ENCODE assay signal across 9 cellular contexts in the genomic region with DNA sequence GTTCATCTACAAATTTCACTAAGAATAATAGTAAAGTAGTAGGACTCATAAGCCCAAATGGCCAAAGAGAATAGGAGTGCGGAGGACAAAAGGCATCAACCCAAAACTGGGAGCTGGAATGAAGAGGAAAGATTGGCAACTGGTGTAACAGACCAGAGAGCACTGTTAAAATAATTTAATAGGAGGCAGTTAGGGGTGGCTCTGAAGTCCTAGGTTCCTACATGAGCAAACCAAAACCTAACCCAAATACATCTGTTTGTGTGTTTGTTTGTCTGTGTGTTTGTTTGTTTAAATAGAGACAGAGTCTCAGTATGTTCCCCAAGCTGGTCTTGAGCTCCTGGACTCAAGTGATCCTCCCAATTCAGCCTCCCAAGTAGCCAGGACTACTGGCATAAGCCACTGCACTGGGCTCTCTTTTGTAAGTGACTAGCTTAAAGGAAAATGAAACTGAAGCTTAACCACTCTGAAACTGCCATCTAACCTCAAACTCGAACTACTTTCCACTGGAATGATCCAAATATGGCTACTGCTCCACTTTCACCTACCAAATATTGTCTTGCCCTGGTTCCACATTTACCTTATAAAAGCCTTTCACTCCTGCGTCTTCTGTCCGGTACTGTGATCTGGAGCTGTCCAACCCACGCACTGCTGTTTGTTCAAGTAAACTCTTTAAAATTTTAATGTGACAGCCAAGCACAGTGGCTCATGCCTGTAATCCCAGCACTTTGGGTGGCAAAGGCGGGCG.
A peak's percentile ranks its signal among the peaks of the same experiment; 100 is the strongest.
DNase-seq lines count a peak whose midpoint lies in the region; ATAC-seq, FAIRE-seq and TF ChIP-seq lines count a peak whose summit lies in the region.
"Had no signal": no experiment of that assay in that cellular context is flagged by ENCODE, and none has a peak within 500 bp of the region (broad histone marks: within the 10 kb centered on the region; RNA-seq: fewer than 3 reads in every experiment).

No MANE protein-coding gene starts in this region.

- TF ChIP-seq POLR2A in GM12891 (IDR thresholded peaks at IDR 0.05; ENCODE audit: low read depth, low read length) = no peak

- H3K27me3 Mint-ChIP-seq in activated CD8-positive, alpha-beta T cell treated with anti-CD3 and anti-CD28 coated beads, Interleukin-2, amount 10 ng/mL, durations not matched to agents 7 days and 5 days (ENCODE audit: low read depth) = peaks cover 5% of the 10 kb centered on the region

- CTCF ChIA-PET in activated CD8-positive, alpha-beta T cell treated with anti-CD3 and anti-CD28 coated beads, Interleukin-2, amount 10 ng/mL, durations not matched to agents 7 days and 5 days (lab: Charles Lee) = interaction anchor here (0.7 to 2.5 kb wide), 4 partner anchors 10 to 567 kb away, joined by 3 to 14 read pairs (median 4); no protein-coding TSS in a partner anchor

- H3K36me3 ChIP-seq in mucosa of descending colon (ENCODE audit: low read depth) = no peaks in the 10 kb centered on the region

- POLR2A ChIA-PET in activated CD8-positive, alpha-beta T cell treated with anti-CD3 and anti-CD28 coated beads, Interleukin-2, amount 10 ng/mL, durations not matched to agents 7 days and 5 days (lab: Charles Lee) = interaction anchor here (0.6 kb wide), 1 partner anchor 23 kb away, joined by 3 read pairs; no protein-coding TSS in a partner anchor

- no peak for TF ChIP-seq CTCF in mucosa of descending colon (IDR thresholded peaks at IDR 0.05)

- peaks cover 4% of the 10 kb centered on the region for H3K36me3 Mint-ChIP-seq in activated CD8-positive, alpha-beta T cell treated with anti-CD3 and anti-CD28 coated beads, Interleukin-2, amount 10 ng/mL, durations not matched to agents 7 days and 5 days (ENCODE audit: low read depth)

- intact Hi-C loops in mucosa of descending colon (cut with DNase I, micrococcal nuclease) = no loop called here

- peak overlapping the region; percentile 4 for H3K4me3 Mint-ChIP-seq in activated CD8-positive, alpha-beta T cell treated with anti-CD3 and anti-CD28 coated beads, Interleukin-2, amount 10 ng/mL, durations not matched to agents 7 days and 5 days

- FAIRE-seq in GM12891 (lab: Jason Lieb, UNC) = peak; percentile 85
- FAIRE-seq: bronchial epithelial cell had no signal

- H3K9me3 ChIP-seq in mucosa of descending colon = no peaks in the 10 kb centered on the region

- H3K9me3 Mint-ChIP-seq in activated CD8-positive, alpha-beta T cell treated with anti-CD3 and anti-CD28 coated beads, Interleukin-2, amount 10 ng/mL, durations not matched to agents 7 days and 5 days (ENCODE audit: insufficient read depth) = no peaks in the 10 kb centered on the region

- H3K27ac Mint-ChIP-seq in activated CD8-positive, alpha-beta T cell treated with anti-CD3 and anti-CD28 coated beads, Interleukin-2, amount 10 ng/mL, durations not matched to agents 7 days and 5 days = peak overlapping the region; percentile 41

- no peak overlapping the region for H3K4me3 ChIP-seq in mucosa of descending colon

- no peaks in the 10 kb centered on the region for H3K4me1 ChIP-seq in mucosa of descending colon (ENCODE audit: low read depth)

- DNase-seq in GM12891 (ENCODE audit: insufficient read length, low spot score) (peak; percentile 15), NCI-H524 (lab: John Stamatoyannopoulos, UW) (no peak), dedifferentiated amniotic fluid mesenchymal stem cell (ENCODE audit: extremely low spot score) (no peak), amygdala (lab: John Stamatoyannopoulos, UW) (no peak), mucosa of descending colon (no peak)
- peak; percentile 31 for DNase-seq in activated CD8-positive, alpha-beta T cell treated with anti-CD3 and anti-CD28 coated beads, Interleukin-2, amount 10 ng/mL, durations not matched to agents 7 days and 5 days

- ATAC-seq in GM19467 (IDR thresholded peaks at IDR 0.05; ENCODE audit: unreplicated experiment) (peak; percentile 95), HG03064 (IDR thresholded peaks at IDR 0.05; ENCODE audit: low read depth, unreplicated experiment) (peak; percentile 96), mucosa of descending colon (no peak)
- ATAC-seq in activated CD8-positive, alpha-beta T cell treated with anti-CD3 and anti-CD28 coated beads, Interleukin-2, amount 10 ng/mL, durations not matched to agents 7 days and 5 days = peak; percentile 86

- H3K4me1 Mint-ChIP-seq in activated CD8-positive, alpha-beta T cell treated with anti-CD3 and anti-CD28 coated beads, Interleukin-2, amount 10 ng/mL, durations not matched to agents 7 days and 5 days (ENCODE audit: low read depth) = peaks cover 38% of the 10 kb centered on the region

TF ChIP-seq in GM12891, 5 proteins besides CTCF, POLR2A, EP300 and RAD21:
- TF ChIP-seq POLR2AphosphoS5 (IDR thresholded peaks at IDR 0.05; ENCODE audit: low read depth, low read length) (no peak), PAX5 (IDR thresholded peaks at IDR 0.05; ENCODE audit: insufficient read depth, low read length, severe bottlenecking) (no peak), SPI1 (IDR thresholded peaks at IDR 0.05; ENCODE audit: low read depth, low read length) (no peak)

Comparison
In these comparisons a context has a peak if more than half of its experiments do, and no peak if none do; other contexts are left out.
1. DNase-seq: peak in GM12891 (single experiment) and activated CD8-positive, alpha-beta T cell treated with anti-CD3 and anti-CD28 coated beads, Interleukin-2, amount 10 ng/mL, durations not matched to agents 7 days and 5 days (single experiment); none in NCI-H524 (0 of 2), dedifferentiated amniotic fluid mesenchymal stem cell (single experiment), amygdala (0 of 56) and mucosa of descending colon (0 of 3).